8 cellular contexts compared by ENCODE assay signal in the genomic region with DNA sequence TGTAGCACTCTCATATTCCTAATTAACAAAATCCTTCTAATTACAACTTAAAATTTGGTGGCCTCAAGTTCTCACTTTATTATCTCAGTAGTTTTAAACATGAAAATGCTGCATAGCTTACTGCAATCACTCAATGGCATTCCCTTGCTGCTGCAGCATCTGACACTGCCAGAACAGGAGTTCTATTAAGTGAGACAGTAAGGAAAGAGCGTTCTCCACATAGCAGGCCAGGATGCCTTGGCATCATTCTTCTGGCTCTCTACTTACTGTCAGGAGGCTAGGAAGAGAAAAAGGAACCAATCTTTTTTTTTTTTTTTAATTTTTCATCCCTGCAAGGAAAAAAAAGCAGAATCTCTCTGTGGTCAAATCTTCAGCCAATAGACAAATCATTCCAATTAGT. TPM values are rescaled to one million over a fixed set of nuclear protein-coding genes. Genes with fewer than 3 reads are reported as not detected.
DNase-seq lines count a peak whose midpoint lies in the region; ATAC-seq and TF ChIP-seq lines count a peak whose summit lies in the region.

No MANE protein-coding gene starts in this region.

- no peaks in the 10 kb centered on the region for H3K9me3 ChIP-seq in iPS-20b (ENCODE audit: insufficient read depth, low read depth, low read length)
- H3K9me3 ChIP-seq in stomach smooth muscle (ENCODE audit: control insufficient read depth in 2 of 2, low read length in 2 of 2), result no peaks in the 10 kb centered on the region
- no peaks in the 10 kb centered on the region for H3K9me3 ChIP-seq in neuronal stem cell (replicated peaks in 1 of 2; ENCODE audit: control insufficient read depth in 2 of 2, insufficient read depth in 1 of 2, low read depth in 1 of 2, low read length in 2 of 2)

- POLR2A ChIA-PET in activated CD8-positive, alpha-beta T cell treated with anti-CD3 and anti-CD28 coated beads for 36 hours (lab: Charles Lee), result interaction anchor here (0.5 to 6.9 kb wide), 9 partner anchors 10 to 564 kb away, joined by 3 to 82 read pairs (median 5); partner anchors contain the start of gene RAB43

- no peak overlapping the region for H3K4ac ChIP-seq in neuronal stem cell (ENCODE audit: low read length)

- CTCF ChIA-PET in activated CD8-positive, alpha-beta T cell treated with anti-CD3 and anti-CD28 coated beads for 36 hours (lab: Charles Lee), result interaction anchor here (1.1 to 4.3 kb wide), 2 partner anchors 18 to 62 kb away, joined by 3 to 28 read pairs; no protein-coding TSS in a partner anchor

- no peak for TF ChIP-seq CTCF in activated CD8-positive, alpha-beta T cell treated with anti-CD3 and anti-CD28 coated beads for 36 hours (IDR thresholded peaks at IDR 0.05)

- DNase-seq in activated CD4-positive, alpha-beta T cell treated with anti-CD3 and anti-CD28 coated beads, Interleukin-2, amount 10 ng/mL, durations not matched to agents 24 days and 14 days, result no peak
- DNase-seq in activated CD4-positive, alpha-beta T cell treated with anti-CD3 and anti-CD28 coated beads, Interleukin-2, amount 50 U/mL, for 48 hours, result no peak
- no peak for DNase-seq in activated CD8-positive, alpha-beta T cell treated with anti-CD3 and anti-CD28 coated beads for 36 hours
- no peak for DNase-seq in KG1 (lab: John Stamatoyannopoulos, UW)
- DNase-seq in COR-L47 (lab: John Stamatoyannopoulos, UW), result no peak
- DNase-seq in neuronal stem cell (ENCODE audit: low spot score), result no peak

- H3K27me3 Mint-ChIP-seq in activated CD4-positive, alpha-beta T cell treated with anti-CD3 and anti-CD28 coated beads, Interleukin-2, amount 10 ng/mL, durations not matched to agents 24 days and 14 days, result no peaks in the 10 kb centered on the region
- no peaks in the 10 kb centered on the region for H3K27me3 Mint-ChIP-seq in activated CD8-positive, alpha-beta T cell treated with anti-CD3 and anti-CD28 coated beads for 36 hours

- no peak overlapping the region for H3K18ac ChIP-seq in neuronal stem cell (ENCODE audit: low read length)

- no peaks in the 10 kb centered on the region for H3K27me3 ChIP-seq in iPS-20b (ENCODE audit: insufficient read depth, low read length)
- no peaks in the 10 kb centered on the region for H3K27me3 ChIP-seq in stomach smooth muscle (ENCODE audit: control insufficient read depth in 1 of 2, insufficient read depth in 2 of 2, low read length in 2 of 2)
- H3K27me3 ChIP-seq in neuronal stem cell (ENCODE audit: control insufficient read depth in 3 of 3, insufficient read depth in 3 of 3, low read depth in 1 of 3, low read length in 3 of 3), result no peaks in the 10 kb centered on the region

- H2BK5ac ChIP-seq in neuronal stem cell (ENCODE audit: low read length), result no peak overlapping the region

- peaks cover 7% of the 10 kb centered on the region for H3K79me1 ChIP-seq in neuronal stem cell (ENCODE audit: low read depth, low read length)

- no peak overlapping the region for H4K91ac ChIP-seq in neuronal stem cell (ENCODE audit: low read depth, low read length, poor library complexity)

- no peak overlapping the region for H2AK5ac ChIP-seq in neuronal stem cell (ENCODE audit: low read depth, low read length)

- H3K4me1 ChIP-seq in iPS-20b (ENCODE audit: insufficient read depth, low read length) (peaks cover 8% of the 10 kb centered on the region; the same call in 1 of the 2 replicates), stomach smooth muscle (ENCODE audit: control insufficient read depth, insufficient read depth, low read length) (peaks cover 49% of the 10 kb centered on the region), neuronal stem cell (ENCODE audit: control insufficient read depth in 2 of 2, insufficient read depth in 1 of 2, low read depth in 1 of 2, low read length in 2 of 2) (peaks cover 1 to 10% of the 10 kb centered on the region in 2 donors)

- H3K14ac ChIP-seq in neuronal stem cell (ENCODE audit: low read length), result no peak overlapping the region

- no peak overlapping the region for H2BK120ac ChIP-seq in neuronal stem cell (ENCODE audit: low read depth, low read length)

- H3K4me3 Mint-ChIP-seq in activated CD4-positive, alpha-beta T cell treated with anti-CD3 and anti-CD28 coated beads, Interleukin-2, amount 10 ng/mL, durations not matched to agents 24 days and 14 days, result peak overlapping the region; percentile 96
- H3K4me3 Mint-ChIP-seq in activated CD8-positive, alpha-beta T cell treated with anti-CD3 and anti-CD28 coated beads for 36 hours, result peak overlapping the region; percentile 97

- no peak overlapping the region for H4K8ac ChIP-seq in neuronal stem cell (ENCODE audit: low read depth, low read length)

- WGBS in neuronal stem cell (ENCODE audit: extremely low coverage in 2 of 2, insufficient read length in 2 of 2, insufficient replicate concordance in 1 of 2), 2 donors, result no CpG with 5 or more reads among the region's 1 CpG

- no peaks in the 10 kb centered on the region for H3K9me3 Mint-ChIP-seq in activated CD4-positive, alpha-beta T cell treated with anti-CD3 and anti-CD28 coated beads, Interleukin-2, amount 10 ng/mL, durations not matched to agents 24 days and 14 days
- no peaks in the 10 kb centered on the region for H3K9me3 Mint-ChIP-seq in activated CD8-positive, alpha-beta T cell treated with anti-CD3 and anti-CD28 coated beads for 36 hours

- H2BK12ac ChIP-seq in neuronal stem cell (ENCODE audit: low read length), result no peak overlapping the region

- H3K4me1 Mint-ChIP-seq in activated CD4-positive, alpha-beta T cell treated with anti-CD3 and anti-CD28 coated beads, Interleukin-2, amount 10 ng/mL, durations not matched to agents 24 days and 14 days, result peaks cover 45% of the 10 kb centered on the region
- peaks cover 52% of the 10 kb centered on the region for H3K4me1 Mint-ChIP-seq in activated CD8-positive, alpha-beta T cell treated with anti-CD3 and anti-CD28 coated beads for 36 hours (ENCODE audit: low read depth)

- peak overlapping the region; percentile 58 for H3K27ac Mint-ChIP-seq in activated CD4-positive, alpha-beta T cell treated with anti-CD3 and anti-CD28 coated beads, Interleukin-2, amount 10 ng/mL, durations not matched to agents 24 days and 14 days
- peak overlapping the region; percentile 99 for H3K27ac Mint-ChIP-seq in activated CD8-positive, alpha-beta T cell treated with anti-CD3 and anti-CD28 coated beads for 36 hours

- no peak overlapping the region for H3K4me2 ChIP-seq in neuronal stem cell (ENCODE audit: insufficient read depth, low read length, poor library complexity, severe bottlenecking)

- no peak overlapping the region for H3K23ac ChIP-seq in neuronal stem cell (ENCODE audit: low read depth, low read length, poor library complexity)

- H3K9ac ChIP-seq in iPS-20b (ENCODE audit: low read depth, low read length), result peak overlapping the region; percentile 37; the same call in 1 of the 2 replicates
- peak overlapping the region in 1 of 2 donors; percentile 16 for H3K9ac ChIP-seq in stomach smooth muscle (ENCODE audit: low read length in 2 of 2)
- no peak overlapping the region for H3K9ac ChIP-seq in neuronal stem cell (ENCODE audit: low read depth, low read length, poor library complexity)

- intact Hi-C loops in activated CD4-positive, alpha-beta T cell treated with anti-CD3 and anti-CD28 coated beads, Interleukin-2, amount 10 ng/mL, durations not matched to agents 24 days and 14 days (cut with micrococcal nuclease), result loop anchor here (5.0 to 10.0 kb wide), 2 partner anchors 254 to 303 kb away; partner anchors contain the start of genes ACAD9 and MBD4
- intact Hi-C loops in activated CD8-positive, alpha-beta T cell treated with anti-CD3 and anti-CD28 coated beads for 36 hours (cut with micrococcal nuclease), result loop anchor here (5.0 kb wide), 2 partner anchors 58 to 67 kb away; partner anchors contain the start of genes COPG1 and RAB43

- H3K4me3 ChIP-seq in iPS-20b (ENCODE audit: low read length) (peak overlapping the region; percentile 81), stomach smooth muscle (ENCODE audit: low read length in 2 of 2) (peak overlapping the region; percentile 26 to 97), neuronal stem cell (ENCODE audit: low read length in 2 of 2) (no peak overlapping the region)

- no peak overlapping the region for H2AFZ ChIP-seq in neuronal stem cell (ENCODE audit: low read length)

- H3K36me3 ChIP-seq in iPS-20b (ENCODE audit: insufficient read depth, low read depth, low read length) (peaks cover 54% of the 10 kb centered on the region), stomach smooth muscle (ENCODE audit: control insufficient read depth in 2 of 2, insufficient read depth in 2 of 2, low read length in 2 of 2) (peaks cover 3 to 9% of the 10 kb centered on the region in 2 donors), neuronal stem cell (replicated peaks in 1 of 2; ENCODE audit: control insufficient read depth in 2 of 2, insufficient read depth in 2 of 2, low read length in 2 of 2) (peaks cover 9 to 69% of the 10 kb centered on the region in 2 donors)

- ATAC-seq in activated CD8-positive, alpha-beta T cell treated with anti-CD3 and anti-CD28 coated beads for 36 hours, result no peak

- H2BK15ac ChIP-seq in neuronal stem cell (ENCODE audit: low read length), result no peak overlapping the region

- peaks cover 70% of the 10 kb centered on the region for H3K36me3 Mint-ChIP-seq in activated CD4-positive, alpha-beta T cell treated with anti-CD3 and anti-CD28 coated beads, Interleukin-2, amount 10 ng/mL, durations not matched to agents 24 days and 14 days (ENCODE audit: low read depth)
- peaks cover 77% of the 10 kb centered on the region for H3K36me3 Mint-ChIP-seq in activated CD8-positive, alpha-beta T cell treated with anti-CD3 and anti-CD28 coated beads for 36 hours (ENCODE audit: low read depth)

- no peak overlapping the region for H3K27ac ChIP-seq in iPS-20b (ENCODE audit: low read length)
- H3K27ac ChIP-seq in stomach smooth muscle (ENCODE audit: low read length), result peak overlapping the region; percentile 19
- H3K27ac ChIP-seq in neuronal stem cell (replicated peaks; ENCODE audit: low read length), result no peak overlapping the region

RNA-seq across cellular contexts. Expression of gene CNBP, which starts 3.2 kb away (rescaled TPM):
- total RNA-seq in activated CD4-positive, alpha-beta T cell treated with anti-CD3 and anti-CD28 coated beads, Interleukin-2, amount 10 ng/mL, durations not matched to agents 24 days and 14 days, result 422 and 430 TPM in 2 replicates
- total RNA-seq in activated CD8-positive, alpha-beta T cell treated with anti-CD3 and anti-CD28 coated beads for 36 hours, result 100 to 1,000 TPM; 453 to 454 TPM
- polyA plus RNA-seq in neuronal stem cell (2013, experiment 1 of 2), result 379 TPM
- 385 TPM for polyA plus RNA-seq in neuronal stem cell (2013, experiment 2 of 2)

RNA-seq across cellular contexts. Expression of gene ISY1, which starts 19.6 kb away (rescaled TPM):
- total RNA-seq in activated CD4-positive, alpha-beta T cell treated with anti-CD3 and anti-CD28 coated beads, Interleukin-2, amount 10 ng/mL, durations not matched to agents 24 days and 14 days, result 73.8 and 83.7 TPM in 2 replicates
- 10 to 100 TPM; 66.7 to 68.5 TPM for total RNA-seq in activated CD8-positive, alpha-beta T cell treated with anti-CD3 and anti-CD28 coated beads for 36 hours
- polyA plus RNA-seq in neuronal stem cell (2013, experiment 1 of 2), result 13.2 TPM
- polyA plus RNA-seq in neuronal stem cell (2013, experiment 2 of 2), result 14.0 TPM

RNA-seq across cellular contexts. Expression of gene RAB43, which starts 58.9 kb away (rescaled TPM):
- total RNA-seq in activated CD4-positive, alpha-beta T cell treated with anti-CD3 and anti-CD28 coated beads, Interleukin-2, amount 10 ng/mL, durations not matched to agents 24 days and 14 days, result 42.5 and 44.3 TPM in 2 replicates
- 10 to 100 TPM; 41.6 to 44.1 TPM for total RNA-seq in activated CD8-positive, alpha-beta T cell treated with anti-CD3 and anti-CD28 coated beads for 36 hours
- polyA plus RNA-seq in neuronal stem cell (2013, experiment 1 of 2), result 5.4 TPM
- polyA plus RNA-seq in neuronal stem cell (2013, experiment 2 of 2), result 5.7 TPM

Comparison
In these comparisons a context has a peak if more than half of its experiments do, and no peak if none do; other contexts are left out.
1. H3K4me3 ChIP-seq: peak in iPS-20b (single experiment) and stomach smooth muscle (2 of 2); none in neuronal stem cell (0 of 2).